12 cellular contexts compared by ENCODE assay signal in genomic region chr2:177984739-177985138, GRCh38.
A peak's percentile ranks its signal among the peaks of the same experiment; 100 is the strongest.
DNase-seq lines count a peak whose midpoint lies in the region; ATAC-seq and TF ChIP-seq lines count a peak whose summit lies in the region.
"Had no signal": no experiment of that assay in that cellular context is flagged by ENCODE, and none has a peak within 500 bp of the region (broad histone marks: within the 10 kb centered on the region; RNA-seq: fewer than 3 reads in every experiment).

No MANE protein-coding gene starts in this region.

- no peaks in the 10 kb centered on the region for H3K9me3 ChIP-seq in SK-N-MC (ENCODE audit: low read depth, low read length)

- TF ChIP-seq CTCF in dorsolateral prefrontal cortex (IDR thresholded peaks at IDR 0.05 in 54 of 56, conservative IDR thresholded peaks at IDR 0.05 in 2 of 56; ENCODE audit: low read depth in 1 of 56, partially characterized antibody in 56 of 56): no peak

- H3K27me3 ChIP-seq in dorsolateral prefrontal cortex: peaks cover 0 to 15% (median 0%) of the 10 kb centered on the region in 45 donors

- DNase-seq in NCI-H2107 treated with DMSO at 0.1 percent for 48 hours (lab: John Stamatoyannopoulos, UW; ENCODE audit: unreplicated experiment): peak; percentile 28
- no peak for DNase-seq in NCI-H2107 (lab: John Stamatoyannopoulos, UW)
- DNase-seq in M059J (ENCODE audit: low read depth): peak; percentile 48
- peak; percentile 90 for DNase-seq in SK-N-MC (ENCODE audit: low read depth, low spot score)
- peak; percentile 35 for DNase-seq in myocyte (ENCODE audit: low read depth)
- DNase-seq in dorsolateral prefrontal cortex: no peak
- DNase-seq: activated CD8-positive, alpha-beta T cell treated with anti-CD3 and anti-CD28 coated beads for 36 hours; effector CD4-positive, alpha-beta T cell; stimulated activated CD4-positive, alpha-beta T cell treated with anti-CD3 and anti-CD28 coated beads, Interleukin-15, amount 100 ng/mL, for 24 hours had no signal

- intact Hi-C loops in dorsolateral prefrontal cortex (cut with DNase I): no loop called here

- H3K9ac ChIP-seq in SK-N-MC (ENCODE audit: insufficient read length): no peak overlapping the region

- ATAC-seq in HG02763 (IDR thresholded peaks at IDR 0.05; ENCODE audit: unreplicated experiment): no peak
- no peak for ATAC-seq in HG02938 (IDR thresholded peaks at IDR 0.05; ENCODE audit: unreplicated experiment)
- ATAC-seq: activated CD8-positive, alpha-beta T cell treated with anti-CD3 and anti-CD28 coated beads for 36 hours; GM12878 had no signal

- no peaks in the 10 kb centered on the region for H3K36me3 ChIP-seq in SK-N-MC (ENCODE audit: insufficient read depth, low read length)

- peak overlapping the region; percentile 37; the same call in 1 of the 2 replicates for H3K27ac ChIP-seq in SK-N-MC
- H3K27ac ChIP-seq in dorsolateral prefrontal cortex: no peak overlapping the region

- peak overlapping the region; percentile 40; the same call in 1 of the 2 replicates for H3K4me3 ChIP-seq in SK-N-MC
- H3K4me3 ChIP-seq in dorsolateral prefrontal cortex: no peak overlapping the region
- H3K4me3 ChIP-seq: GM12878 had no signal

Comparison
In these comparisons a context has a peak if more than half of its experiments do, and no peak if none do; other contexts are left out.
1. DNase-seq: peak in NCI-H2107 treated with DMSO at 0.1 percent for 48 hours (single experiment), M059J (single experiment), SK-N-MC (single experiment) and myocyte (single experiment); none in NCI-H2107 (single experiment) and dorsolateral prefrontal cortex (0 of 10).